In the genomic region with DNA sequence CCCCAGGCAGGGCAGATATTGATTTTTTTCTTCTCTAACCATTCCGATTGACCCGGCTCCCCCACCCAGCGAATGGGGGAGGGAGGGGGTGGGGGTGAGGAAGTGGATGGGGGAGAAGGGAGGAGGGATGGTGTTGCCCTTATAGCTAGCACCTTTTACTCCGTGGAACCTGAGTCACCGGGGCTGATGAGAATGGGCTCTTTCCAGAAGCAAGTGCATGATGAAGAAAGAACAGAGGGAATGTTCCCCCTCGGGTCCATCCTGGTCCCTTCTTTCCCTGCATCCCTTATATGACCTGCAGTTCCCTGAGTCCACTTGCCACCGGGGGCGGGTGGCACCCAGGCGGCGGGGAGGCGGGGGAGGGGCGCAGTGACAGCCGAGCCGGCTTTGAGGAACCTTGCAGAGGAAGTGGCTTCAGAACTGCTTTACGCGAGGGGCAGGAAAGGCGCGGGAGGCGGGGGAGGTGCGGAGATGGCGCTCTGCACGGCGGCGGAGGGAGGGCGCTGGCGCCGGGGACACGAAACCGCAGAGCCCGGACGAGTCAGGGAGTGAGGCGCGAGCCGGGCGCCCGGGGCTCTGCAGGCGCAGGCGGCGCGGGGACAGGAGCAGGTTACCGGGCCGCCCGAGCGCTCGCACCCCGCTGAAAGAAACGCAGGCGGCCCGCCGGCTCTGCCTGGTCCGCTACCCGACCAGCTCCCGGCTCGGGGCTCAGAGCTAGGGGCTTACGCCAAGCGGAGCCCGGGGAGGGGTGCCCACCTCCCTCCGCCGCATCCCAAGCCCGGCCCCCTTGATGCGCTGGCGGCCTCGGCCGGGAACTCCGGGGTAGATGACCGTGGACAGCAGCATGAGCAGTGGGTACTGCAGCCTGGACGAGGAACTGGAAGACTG, we compare ENCODE assay signal across 8 cellular contexts. TPM values are rescaled to one million over a fixed set of nuclear protein-coding genes. Genes with fewer than 3 reads are reported as not detected.
A peak's percentile ranks its signal among the peaks of the same experiment; 100 is the strongest.
DNase-seq lines count a peak whose midpoint lies in the region; ATAC-seq and TF ChIP-seq lines count a peak whose summit lies in the region.

No MANE protein-coding gene starts in this region.

- peak overlapping the region; percentile 49; the same call in 1 of the 2 replicates for H3K27ac ChIP-seq in 22Rv1

- peak; percentile 32 for ATAC-seq in GM18519 (IDR thresholded peaks at IDR 0.05; ENCODE audit: low FRiP score, unreplicated experiment)
- ATAC-seq in HG03159 (IDR thresholded peaks at IDR 0.05; ENCODE audit: unreplicated experiment) = peak; percentile 50

- H3K4me1 Mint-ChIP-seq in mesothelial cell of epicardium = peaks cover 47% of the 10 kb centered on the region

- no peaks in the 10 kb centered on the region for H3K36me3 Mint-ChIP-seq in mesothelial cell of epicardium

- H3K4me3 Mint-ChIP-seq in mesothelial cell of epicardium = peak overlapping the region; percentile 66

- TF ChIP-seq CTCF in 22Rv1 (IDR thresholded peaks at IDR 0.05) (peak; percentile 24), mesothelial cell of epicardium (IDR thresholded peaks at IDR 0.05; ENCODE audit: unreplicated experiment) (no peak)

- DNase-seq in NK-92 (lab: John Stamatoyannopoulos, UW; ENCODE audit: unreplicated experiment) (peak; percentile 39), mesothelial cell of epicardium (ENCODE audit: low spot score in 2 of 2, unreplicated experiment in 2 of 2) (peak; percentile 60 to 80)
- DNase-seq in activated CD8-positive, alpha-beta memory T cell treated with anti-CD3 and anti-CD28 coated beads for 1 hour (ENCODE audit: extremely low read depth in 1 of 2, low read depth in 1 of 2) = peak; percentile 80 to 81
- DNase-seq in effector CD8-positive, alpha-beta T cell (lab: John Stamatoyannopoulos, UW) = peak; percentile 65
- peak; percentile 83 to 85 for DNase-seq in stimulated activated CD8-positive, alpha-beta memory T cell treated with anti-CD3 and anti-CD28 coated beads, Interleukin-15, amount 100 ng/mL, for 4 hours (ENCODE audit: low read depth in 2 of 2)

- H3K27me3 Mint-ChIP-seq in mesothelial cell of epicardium (ENCODE audit: low read depth) = peaks cover 27% of the 10 kb centered on the region

- no peak overlapping the region for H3K27ac Mint-ChIP-seq in mesothelial cell of epicardium

- H3K9me3 Mint-ChIP-seq in mesothelial cell of epicardium = no peaks in the 10 kb centered on the region

RNA-seq across cellular contexts. Expression of a gene that starts 49.7 kb away (rescaled TPM):
- 6.5 to 7.0 TPM (median 6.8 TPM) in 3 replicates for total RNA-seq in mesothelial cell of epicardium

RNA-seq across cellular contexts. Expression of a gene that starts 55.3 kb away (rescaled TPM):
- 49.6 to 53.3 TPM (median 52.3 TPM) in 3 replicates for total RNA-seq in mesothelial cell of epicardium

Comparison
In these comparisons a context has a peak if more than half of its experiments do, and no peak if none do; other contexts are left out.
1. Peak in every context shown above with its lines: DNase-seq, ATAC-seq and H3K27ac ChIP-seq.